ENCODE assay signal across 19 cellular contexts in genomic region chr6:168709034-168709433, GRCh38.
"Had no signal": no experiment of that assay in that cellular context is flagged by ENCODE, and none has a peak within 500 bp of the region (broad histone marks: within the 10 kb centered on the region; RNA-seq: fewer than 3 reads in every experiment).

No MANE protein-coding gene starts in this region.

- ATAC-seq: Panc1, PC-3 had no signal

- DNase-seq: KBM-7; MV-4-11; NCI-H1048; NCI-H1105; NCI-H1417 treated with DMSO at 0.1 percent for 48 hours; NCI-H146; NCI-H1694 treated with DMSO at 0.1 percent for 48 hours; NCI-H1930; NCI-H2081; NCI-H2107; NCI-H2227 treated with DMSO at 0.1 percent for 48 hours; NCI-H524; NCI-H748 treated with DMSO at 0.1 percent for 48 hours; NK-92 treated with Interleukin-12 subunit alpha and Interleukin-12 subunit beta, amount 100 ng/mL, for 24 hours; PC-3; SHP77; SK-N-SH had no signal

- H3K27ac ChIP-seq: RWPE1 had no signal

- H3K9me3 ChIP-seq: SK-N-SH had no signal

- H3K9ac ChIP-seq: SK-N-SH had no signal
